ENCODE assay signal across 18 cellular contexts in the genomic region with DNA sequence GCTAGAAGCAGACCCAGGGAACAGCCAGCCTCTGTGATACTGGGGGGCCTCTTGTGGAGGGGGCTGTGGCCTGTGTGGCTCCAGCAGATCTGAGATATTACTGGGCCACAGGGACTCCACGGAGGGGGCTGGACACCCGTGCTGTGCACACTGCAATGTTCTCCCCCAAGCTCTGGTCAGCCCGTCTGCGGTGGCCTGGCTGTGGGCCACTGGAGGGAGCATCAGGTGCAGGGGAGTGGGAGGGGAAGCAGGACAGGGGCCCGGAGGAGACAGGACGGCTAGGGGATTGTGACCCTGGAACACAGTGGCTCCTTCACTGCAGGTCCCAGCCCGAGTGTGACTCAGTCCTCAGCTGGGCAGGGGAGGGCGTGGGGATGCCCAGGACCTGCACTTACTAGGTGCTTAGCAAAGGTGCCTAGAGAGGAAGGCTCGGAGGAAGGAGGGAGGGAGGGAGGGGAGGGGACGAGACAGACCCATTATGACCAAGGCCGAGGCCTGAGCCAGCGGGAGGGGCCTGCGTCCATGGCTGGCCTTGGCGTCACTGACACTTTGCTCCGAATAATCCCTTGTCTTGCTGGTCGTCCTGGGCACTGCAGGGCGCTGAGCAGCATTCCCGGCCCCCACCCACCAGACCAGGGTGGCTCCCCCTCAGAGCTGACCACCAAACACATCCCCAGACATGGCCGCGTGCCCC. TPM values are rescaled to one million over a fixed set of nuclear protein-coding genes. Genes with fewer than 3 reads are reported as not detected.
DNase-seq lines count a peak whose midpoint lies in the region; ATAC-seq and TF ChIP-seq lines count a peak whose summit lies in the region.
"Had no signal": no experiment of that assay in that cellular context is flagged by ENCODE, and none has a peak within 500 bp of the region (broad histone marks: within the 10 kb centered on the region; RNA-seq: fewer than 3 reads in every experiment).

No MANE protein-coding gene starts in this region.

- H3K9ac ChIP-seq in neuronal stem cell (ENCODE audit: low read depth, low read length, poor library complexity) (peak overlapping the region; percentile 18), H9 (ENCODE audit: extremely low read depth, insufficient read length, low read length) (no peak overlapping the region)

- H2AK5ac ChIP-seq in neuronal stem cell (ENCODE audit: low read depth, low read length) (peak overlapping the region; percentile 100), H9 (ENCODE audit: insufficient read length, low read length) (no peak overlapping the region)

- H3K56ac ChIP-seq in H9 (ENCODE audit: insufficient read length, low read depth, low read length): no peak overlapping the region

- CTCF ChIA-PET in Panc1 (lab: Charles Lee): no interaction called here

- H3K79me1 ChIP-seq in neuronal stem cell (ENCODE audit: low read depth, low read length) (peaks cover 19% of the 10 kb centered on the region), H9 (ENCODE audit: insufficient read depth, low read depth, low read length, poor library complexity, severe bottlenecking) (no peaks in the 10 kb centered on the region)

- no peaks in the 10 kb centered on the region for H3K23me2 ChIP-seq in H9 (ENCODE audit: insufficient read length, low read depth, low read length, poor library complexity, severe bottlenecking)

- H3K27me3 ChIP-seq in Panc1 (ENCODE audit: control insufficient read depth, insufficient read depth, low read length) (no peaks in the 10 kb centered on the region), neuronal stem cell (ENCODE audit: control insufficient read depth in 3 of 3, insufficient read depth in 3 of 3, low read depth in 1 of 3, low read length in 3 of 3) (peaks cover 0 to 27% (median 3%) of the 10 kb centered on the region in 3 experiments), thoracic aorta (replicated peaks; ENCODE audit: insufficient read depth) (no peaks in the 10 kb centered on the region), H9 (ENCODE audit: insufficient read depth, low read length) (no peaks in the 10 kb centered on the region), HAP-1 (ENCODE audit: low read depth) (no peaks in the 10 kb centered on the region)

- no CpG with 5 or more reads among the region's 20 CpGs for WGBS in neuronal stem cell (ENCODE audit: extremely low coverage in 2 of 2, insufficient read length in 2 of 2, insufficient replicate concordance in 1 of 2), 2 donors
- no CpG with 5 or more reads among the region's 20 CpGs for WGBS in H9 (ENCODE audit: extremely low coverage, insufficient read length, low lambda C conversion rate)

- 0 out of 2 replicates have a peak, but pooled peaks cover 4% of the 10 kb centered on the region for H3K4me1 ChIP-seq in Panc1 (ENCODE audit: control insufficient read depth, insufficient read depth, low read length)
- peaks cover 2 to 55% of the 10 kb centered on the region in 2 donors for H3K4me1 ChIP-seq in neuronal stem cell (ENCODE audit: control insufficient read depth in 2 of 2, insufficient read depth in 1 of 2, low read depth in 1 of 2, low read length in 2 of 2)
- peaks cover 49 to 88% of the 10 kb centered on the region in 2 donors for H3K4me1 ChIP-seq in thoracic aorta (ENCODE audit: control insufficient read depth in 1 of 2, low read depth in 2 of 2)
- H3K4me1 ChIP-seq in H9 (ENCODE audit: insufficient read depth, low read length): no peaks in the 10 kb centered on the region
- H3K4me1 ChIP-seq in HAP-1: no peaks in the 10 kb centered on the region
- H3K4me1 ChIP-seq: A549 had no signal

- POLR2A ChIA-PET in Panc1 (lab: Charles Lee): no interaction called here

- H3K9me3 ChIP-seq in Panc1 (ENCODE audit: control insufficient read depth, insufficient read depth, low read depth, low read length) (no peaks in the 10 kb centered on the region), neuronal stem cell (replicated peaks in 1 of 2; ENCODE audit: control insufficient read depth in 2 of 2, insufficient read depth in 1 of 2, low read depth in 1 of 2, low read length in 2 of 2) (peaks cover 5 to 12% of the 10 kb centered on the region in 2 donors), thoracic aorta (no peaks in the 10 kb centered on the region), H9 (ENCODE audit: control insufficient read depth, low read depth, low read length) (no peaks in the 10 kb centered on the region), HAP-1 (no peaks in the 10 kb centered on the region)
- H3K9me3 ChIP-seq: A549 had no signal

- H4K91ac ChIP-seq in neuronal stem cell (ENCODE audit: low read depth, low read length, poor library complexity) (no peak overlapping the region), H9 (ENCODE audit: insufficient read length, low read depth, low read length) (no peak overlapping the region)

- H4K20me1 ChIP-seq in H9 (ENCODE audit: control insufficient read depth, insufficient read depth, insufficient read length): no peaks in the 10 kb centered on the region

- H3K27ac ChIP-seq in Panc1 (ENCODE audit: low read length): no peak overlapping the region
- H3K27ac ChIP-seq in cingulate gyrus (ENCODE audit: low read depth, low read length): peak overlapping the region; percentile 39
- no peak overlapping the region for H3K27ac ChIP-seq in neuronal stem cell (replicated peaks; ENCODE audit: low read length)
- H3K27ac ChIP-seq in thoracic aorta: peak overlapping the region; percentile 80 to 93
- no peak overlapping the region for H3K27ac ChIP-seq in H9 (ENCODE audit: insufficient read length, low read depth, low read length)
- H3K27ac ChIP-seq: A549, C4-2B had no signal

- H2AFZ ChIP-seq in neuronal stem cell (ENCODE audit: low read length): no peak overlapping the region
- no peak overlapping the region for H2AFZ ChIP-seq in H9 (ENCODE audit: low read length)

- H3K14ac ChIP-seq in neuronal stem cell (ENCODE audit: low read length) (peak overlapping the region; percentile 92), H9 (ENCODE audit: insufficient read depth, low read length) (no peak overlapping the region)

- in situ Hi-C loops in Panc1 (cut with HindIII; ENCODE audit: low pct_unique_long_range_greater_than_20kb, low sequenced_read_pairs) (no loop called here), HAP-1 (cut with MboI; ENCODE audit: low sequenced_read_pairs) (no loop called here)

- H3K23ac ChIP-seq in neuronal stem cell (ENCODE audit: low read depth, low read length, poor library complexity) (peak overlapping the region; percentile 49), H9 (ENCODE audit: insufficient read length, low read depth, low read length) (no peak overlapping the region)

- H2BK5ac ChIP-seq in neuronal stem cell (ENCODE audit: low read length) (peak overlapping the region; percentile 83), H9 (ENCODE audit: insufficient read length, low read length) (no peak overlapping the region)

- no peak overlapping the region for H3K4me3 Mint-ChIP-seq in H9

- H3K18ac ChIP-seq in neuronal stem cell (ENCODE audit: low read length) (peak overlapping the region; percentile 99), H9 (ENCODE audit: insufficient read length, low read depth, low read length) (no peak overlapping the region)

- no peak overlapping the region for H2BK20ac ChIP-seq in H9 (ENCODE audit: low read depth, low read length, poor library complexity, severe bottlenecking)

- BruUV-seq in Panc1 (replicated peaks; lab: Mats Ljungman, UMichigan): no TSS peak

- intact Hi-C loops in Panc1 (cut with micrococcal nuclease; ENCODE audit: unreplicated experiment): no loop called here

- H3K36me3 ChIP-seq in Panc1 (ENCODE audit: control insufficient read depth, insufficient read depth, low read length) (no peaks in the 10 kb centered on the region), neuronal stem cell (replicated peaks in 1 of 2; ENCODE audit: control insufficient read depth in 2 of 2, insufficient read depth in 2 of 2, low read length in 2 of 2) (peaks cover 0 to 5% of the 10 kb centered on the region in 2 donors), thoracic aorta (no peaks in the 10 kb centered on the region), HAP-1 (replicated peaks) (no peaks in the 10 kb centered on the region)

- H2BK12ac ChIP-seq in neuronal stem cell (ENCODE audit: low read length): peak overlapping the region; percentile 67
- H2BK12ac ChIP-seq in H9 (ENCODE audit: insufficient read length, low read depth, low read length): no peak overlapping the region

- TF ChIP-seq CTCF in Panc1 (IDR thresholded peaks at IDR 0.05) (no peak), thoracic aorta (IDR thresholded peaks at IDR 0.05) (no peak), H9 (conservative IDR thresholded peaks at IDR 0.05) (no peak)

- H3K9me3 Mint-ChIP-seq in H9: peaks cover 2 to 5% of the 10 kb centered on the region in 2 experiments

- H3K4me1 Mint-ChIP-seq in H9: peaks cover 0 to 18% of the 10 kb centered on the region in 2 experiments; a peak in 1 of 4 replicates

- H2BK15ac ChIP-seq in neuronal stem cell (ENCODE audit: low read length) (peak overlapping the region; percentile 100), H9 (ENCODE audit: low read depth, low read length) (no peak overlapping the region)

- H4K8ac ChIP-seq in neuronal stem cell (ENCODE audit: low read depth, low read length) (peak overlapping the region; percentile 89), H9 (replicated peaks; ENCODE audit: insufficient read length, low read depth, low read length) (no peak overlapping the region)

- H3K4me3 ChIP-seq in Panc1 (ENCODE audit: low read depth in 2 of 2, low read length in 2 of 2): no peak overlapping the region
- no peak overlapping the region for H3K4me3 ChIP-seq in neuronal stem cell (ENCODE audit: low read length in 2 of 2)
- peak overlapping the region; percentile 60 for H3K4me3 ChIP-seq in thoracic aorta
- no peak overlapping the region for H3K4me3 ChIP-seq in HAP-1
- H3K4me3 ChIP-seq: A549 had no signal

- no peak overlapping the region for H3T11ph ChIP-seq in H9 (ENCODE audit: low read length)

- no peak for DNase-seq in Panc1 (ENCODE audit: low read depth, low spot score)
- no peak for DNase-seq in neuronal stem cell (ENCODE audit: low spot score)
- DNase-seq in thoracic aorta (ENCODE audit: low spot score): no peak
- no peak for DNase-seq in NCI-H1092 (lab: John Stamatoyannopoulos, UW)
- no peak for DNase-seq in H9
- DNase-seq in SW480 (ENCODE audit: low spot score): no peak
- DNase-seq in HAP-1 (ENCODE audit: low spot score in 2 of 2): no peak
- DNase-seq: COR-L47, DMS153, H7, Karpas-422, MM.1S, NCI-H1105 treated with DMSO at 0.1 percent for 48 hours, NCI-H187, NCI-H82 had no signal

- no peaks in the 10 kb centered on the region for H3K79me2 ChIP-seq in H9 (ENCODE audit: insufficient read depth, low read length)

- H2BK120ac ChIP-seq in neuronal stem cell (ENCODE audit: low read depth, low read length) (peak overlapping the region; percentile 69), H9 (ENCODE audit: low read depth, low read length, poor library complexity, severe bottlenecking) (no peak overlapping the region)

- no peak overlapping the region for H3K27ac Mint-ChIP-seq in H9

- H3K36me3 Mint-ChIP-seq in H9 (ENCODE audit: insufficient read depth in 1 of 3, low read depth in 3 of 3): peaks cover 0 to 4% (median 0%) of the 10 kb centered on the region in 3 experiments; a peak in 5 of 7 replicates

- H3K4ac ChIP-seq in neuronal stem cell (ENCODE audit: low read length): peak overlapping the region; percentile 100
- no peak overlapping the region for H3K4ac ChIP-seq in H9 (ENCODE audit: low read depth, low read length)

- peaks cover 6% of the 10 kb centered on the region for H3K27me3 Mint-ChIP-seq in H9 (ENCODE audit: low read depth)

- ATAC-seq in Panc1: peak; percentile 57; the same call in 1 of the 2 replicates
- no peak for ATAC-seq in thoracic aorta (ENCODE audit: insufficient number of reproducible peaks, low FRiP score, low read depth)
- ATAC-seq: A549 had no signal

- H3K4me2 ChIP-seq in neuronal stem cell (ENCODE audit: insufficient read depth, low read length, poor library complexity, severe bottlenecking) (no peak overlapping the region), H9 (ENCODE audit: insufficient read depth, insufficient read length, low read length) (no peak overlapping the region)
- H3K4me2 ChIP-seq: A549 had no signal

- no peak overlapping the region for H4K5ac ChIP-seq in H9 (ENCODE audit: insufficient read length, low read depth, low read length)

RNA-seq across cellular contexts. Expression of a gene that starts 44.2 kb away (rescaled TPM):
- total RNA-seq in Panc1 (2021; ENCODE audit: unreplicated experiment): 22.3 TPM
- polyA plus RNA-seq in Panc1 (2012; ENCODE audit: insufficient read length): 16.1 TPM
- polyA plus RNA-seq in neuronal stem cell (2013, experiment 1 of 2): 7.9 TPM
- polyA plus RNA-seq in neuronal stem cell (2013, experiment 2 of 2): 7.6 TPM
- 10 to 100 TPM; 68.9 to 85.4 TPM for total RNA-seq in thoracic aorta
- 0.17 and 0.70 TPM in 2 replicates for total RNA-seq in H9 (2021)

Comparison
In these comparisons a context has a peak if more than half of its experiments do, and no peak if none do; other contexts are left out.
1. H3K27ac ChIP-seq: peak in cingulate gyrus (single experiment) and thoracic aorta (2 of 2); none in Panc1 (single experiment), neuronal stem cell (single experiment) and H9 (single experiment).
2. RNA of a gene that starts 44.2 kb away (total RNA-seq): 68.9 to 85.4 TPM in thoracic aorta and 22.3 TPM in Panc1 (single experiment); 0.17 to 0.70 TPM in H9; every median in the first group is over 10 times any median in the second.